ENCODE assay signal across 1 cellular context in the genomic region with DNA sequence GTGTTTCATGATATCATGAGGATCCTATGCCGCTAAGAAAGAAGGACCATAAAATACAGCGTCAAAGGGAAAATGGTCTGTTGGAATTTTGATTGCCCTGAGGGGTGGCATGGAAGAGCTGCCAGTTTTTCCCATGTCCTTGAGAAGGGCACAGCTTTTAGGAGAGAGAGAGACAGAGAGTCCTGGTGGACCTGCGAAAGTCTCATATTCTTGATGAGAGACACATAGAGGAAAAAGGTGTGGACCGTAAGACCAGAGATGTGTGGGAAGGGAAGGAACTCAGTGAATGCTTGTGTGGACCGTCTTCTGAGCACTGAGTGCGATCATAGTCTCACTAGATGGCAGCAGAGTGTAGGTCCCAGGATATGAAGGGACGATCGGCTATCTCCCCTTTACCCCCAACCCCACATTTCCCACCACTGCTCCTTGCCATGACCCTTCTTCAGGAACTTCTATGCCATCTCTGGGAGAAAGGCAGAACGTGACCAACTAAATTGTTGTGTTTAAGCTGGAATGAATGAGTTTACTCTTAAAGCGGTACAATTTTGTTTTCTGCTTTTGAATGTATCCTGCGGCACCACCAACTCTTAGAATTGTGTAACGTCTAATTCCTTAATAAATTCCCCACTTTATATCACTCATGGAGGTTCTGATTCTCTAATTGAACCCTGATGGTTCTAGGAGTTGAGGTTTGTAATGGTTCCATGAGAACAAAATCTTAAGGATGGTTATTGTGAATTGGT.
TF ChIP-seq lines count a peak whose summit lies in the region.

No MANE protein-coding gene starts in this region.

TF ChIP-seq in K562, 482 proteins besides CTCF, POLR2A, EP300 and RAD21 (continued from another document):
- TF ChIP-seq, protein P1, sequence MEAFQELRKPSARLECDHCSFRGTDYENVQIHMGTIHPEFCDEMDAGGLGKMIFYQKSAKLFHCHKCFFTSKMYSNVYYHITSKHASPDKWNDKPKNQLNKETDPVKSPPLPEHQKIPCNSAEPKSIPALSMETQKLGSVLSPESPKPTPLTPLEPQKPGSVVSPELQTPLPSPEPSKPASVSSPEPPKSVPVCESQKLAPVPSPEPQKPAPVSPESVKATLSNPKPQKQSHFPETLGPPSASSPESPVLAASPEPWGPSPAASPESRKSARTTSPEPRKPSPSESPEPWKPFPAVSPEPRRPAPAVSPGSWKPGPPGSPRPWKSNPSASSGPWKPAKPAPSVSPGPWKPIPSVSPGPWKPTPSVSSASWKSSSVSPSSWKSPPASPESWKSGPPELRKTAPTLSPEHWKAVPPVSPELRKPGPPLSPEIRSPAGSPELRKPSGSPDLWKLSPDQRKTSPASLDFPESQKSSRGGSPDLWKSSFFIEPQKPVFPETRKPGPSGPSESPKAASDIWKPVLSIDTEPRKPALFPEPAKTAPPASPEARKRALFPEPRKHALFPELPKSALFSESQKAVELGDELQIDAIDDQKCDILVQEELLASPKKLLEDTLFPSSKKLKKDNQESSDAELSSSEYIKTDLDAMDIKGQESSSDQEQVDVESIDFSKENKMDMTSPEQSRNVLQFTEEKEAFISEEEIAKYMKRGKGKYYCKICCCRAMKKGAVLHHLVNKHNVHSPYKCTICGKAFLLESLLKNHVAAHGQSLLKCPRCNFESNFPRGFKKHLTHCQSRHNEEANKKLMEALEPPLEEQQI (IDR thresholded peaks at IDR 0.05): peak; percentile 52; the same call in 1 of the 2 replicates
- TF ChIP-seq ZNF24 (IDR thresholded peaks at IDR 0.05) (0 out of 2 replicates have a peak, but pooled peaks have one; percentile 14), SIRT6 (IDR thresholded peaks at IDR 0.05; ENCODE audit: low read depth, low read length) (no peak), ZNF133 (CRISPR knock-in tag; IDR thresholded peaks at IDR 0.05) (no peak), CREM (IDR thresholded peaks at IDR 0.05; ENCODE audit: low read depth) (peak; percentile 31; the same call in 1 of the 2 replicates), CC2D1A (IDR thresholded peaks at IDR 0.05) (peak; percentile 60; the same call in 1 of the 2 replicates)
